Comparison of ENCODE assay signal across 24 cellular contexts in the genomic region with DNA sequence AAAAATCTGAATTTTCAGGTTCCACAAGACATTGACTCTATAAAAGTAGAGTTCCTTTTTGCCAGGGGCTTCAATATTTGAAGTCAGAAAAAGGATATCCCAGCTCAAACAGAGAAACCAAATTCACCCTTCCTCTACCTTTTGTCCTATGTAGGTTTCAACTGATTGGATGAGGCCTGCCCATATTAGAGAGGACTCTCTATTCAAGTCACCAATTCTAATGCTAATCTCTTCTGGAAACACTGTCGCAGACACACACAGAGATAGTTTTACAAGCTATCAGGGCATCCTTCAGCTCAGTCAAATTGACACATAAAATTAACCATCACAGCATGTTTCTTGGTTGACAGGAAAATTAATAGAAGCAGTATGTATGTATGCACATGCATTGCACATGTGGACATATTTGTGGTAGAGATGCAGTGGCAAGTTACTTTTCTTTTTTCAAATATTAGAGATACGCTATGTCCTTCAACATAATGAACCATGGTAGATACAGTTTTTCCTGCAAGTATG.
"Had no signal": no experiment of that assay in that cellular context is flagged by ENCODE, and none has a peak within 500 bp of the region (broad histone marks: within the 10 kb centered on the region; RNA-seq: fewer than 3 reads in every experiment).

No MANE protein-coding gene starts in this region.

- H3K4me3 ChIP-seq: left lung, lower lobe of right lung, ovary, right atrium auricular region, right lobe of liver, smooth muscle cell, stomach, testis, thyroid gland, transverse colon, upper lobe of left lung, uterus had no signal

- ATAC-seq: left cardiac atrium; left lung; lower lobe of right lung; naive thymus-derived CD8-positive, alpha-beta T cell; right lobe of liver; stimulated activated naive B cell treated with anti-CD40 and anti-IgM and Interleukin-4, amounts not matched to agents 10 μg/mL and 1 μg/mL and 100 μg/mL, for 72 hours had no signal

- DNase-seq: head of caudate nucleus; hippocampal formation; kidney glomerular epithelial cell; left cardiac atrium; left lung; lower lobe of right lung; mesenchymal stem cell; naive thymus-derived CD8-positive, alpha-beta T cell; nephron progenitor cell; ovary; right lobe of liver; stimulated activated CD4-positive, alpha-beta T cell treated with anti-CD3 and anti-CD28 coated beads, Interleukin-2, amount 100 ng/mL, for 24 hours; stimulated activated CD4-positive, alpha-beta T cell treated with anti-CD3 and anti-CD28 coated beads, Interleukin-4, amount 100 ng/mL, for 1 hour; stimulated activated naive B cell treated with anti-CD40 and anti-IgM and Interleukin-4, amounts not matched to agents 10 μg/mL and 1 μg/mL and 100 μg/mL, for 72 hours; stimulated activated naive CD8-positive, alpha-beta T cell treated with anti-CD3 and anti-CD28 coated beads, Interleukin-15, Interleukin-2, amounts not matched to agents 100 U/mL and 50 U/mL, for 24 hours; stomach; testis; thyroid gland; transverse colon; upper lobe of left lung; uterus had no signal

- H3K36me3 ChIP-seq: left lung, lower lobe of right lung, ovary, right atrium auricular region, right lobe of liver, stomach, thyroid gland, transverse colon, upper lobe of left lung, uterus had no signal

- H3K4me3 Mint-ChIP-seq: naive thymus-derived CD8-positive, alpha-beta T cell; nephron progenitor cell; stimulated activated naive B cell treated with anti-CD40 and anti-IgM and Interleukin-4, amounts not matched to agents 10 μg/mL and 1 μg/mL and 100 μg/mL, for 72 hours had no signal

- H3K27ac Mint-ChIP-seq: nephron progenitor cell; progenitor cell of endocrine pancreas; stimulated activated naive B cell treated with anti-CD40 and anti-IgM and Interleukin-4, amounts not matched to agents 10 μg/mL and 1 μg/mL and 100 μg/mL, for 72 hours had no signal

- H3K27me3 ChIP-seq: left lung, ovary, right atrium auricular region, right lobe of liver, stomach, testis, thyroid gland, transverse colon, upper lobe of left lung, uterus had no signal

- H3K9me3 Mint-ChIP-seq: nephron progenitor cell; stimulated activated naive B cell treated with anti-CD40 and anti-IgM and Interleukin-4, amounts not matched to agents 10 μg/mL and 1 μg/mL and 100 μg/mL, for 72 hours had no signal

- H3K36me3 Mint-ChIP-seq: naive thymus-derived CD8-positive, alpha-beta T cell; stimulated activated naive B cell treated with anti-CD40 and anti-IgM and Interleukin-4, amounts not matched to agents 10 μg/mL and 1 μg/mL and 100 μg/mL, for 72 hours had no signal

- H3K4me1 Mint-ChIP-seq: naive thymus-derived CD8-positive, alpha-beta T cell; stimulated activated naive B cell treated with anti-CD40 and anti-IgM and Interleukin-4, amounts not matched to agents 10 μg/mL and 1 μg/mL and 100 μg/mL, for 72 hours had no signal
